In the genomic region with DNA sequence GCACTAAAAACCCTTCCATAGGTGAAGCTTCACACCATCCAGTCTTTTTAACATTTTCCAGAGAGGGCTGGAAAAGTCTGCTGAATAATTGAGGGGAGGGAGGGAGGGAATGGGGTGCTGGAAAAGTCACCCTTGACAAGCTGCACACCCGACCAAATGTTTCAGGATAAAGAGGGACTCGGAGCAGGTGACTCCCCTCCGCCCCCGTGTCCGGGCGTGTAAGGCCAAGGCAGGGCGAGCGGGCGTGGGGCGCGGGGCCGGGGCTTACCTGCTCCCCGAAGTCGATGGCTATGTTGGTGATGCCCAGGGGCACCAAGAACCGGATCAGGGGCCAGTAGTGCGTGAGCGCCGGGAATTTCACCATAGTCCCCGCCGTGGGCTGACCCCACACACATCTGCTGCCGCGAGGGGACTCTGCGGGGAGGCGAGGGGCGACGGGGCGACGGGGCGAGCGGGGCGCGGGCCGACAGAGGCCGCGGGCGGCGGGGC, we compare ENCODE assay signal across 8 cellular contexts. TPM values are rescaled to one million over a fixed set of nuclear protein-coding genes. Genes with fewer than 3 reads are reported as not detected.
DNase-seq lines count a peak whose midpoint lies in the region; ATAC-seq and TF ChIP-seq lines count a peak whose summit lies in the region.

No MANE protein-coding gene starts in this region.

- H3K36me3 ChIP-seq in WERI-Rb-1 (no peaks in the 10 kb centered on the region), colonic mucosa (no peaks in the 10 kb centered on the region)

- H3K4me3 ChIP-seq in WERI-Rb-1 (ENCODE audit: low read depth, low read length) (peak overlapping the region; percentile 92), colonic mucosa (peak overlapping the region; percentile 67)

- peak overlapping the region; percentile 78 to 79 for H3K9ac ChIP-seq in colonic mucosa (ENCODE audit: low read depth in 2 of 2, low read length in 2 of 2)

- H3K4me3 Mint-ChIP-seq in mesothelial cell of epicardium: peak overlapping the region; percentile 77

- TF ChIP-seq CTCF in WERI-Rb-1 (IDR thresholded peaks at IDR 0.05; ENCODE audit: low read depth, low read length): no peak
- TF ChIP-seq CTCF in colonic mucosa (IDR thresholded peaks at IDR 0.05): no peak
- no peak for TF ChIP-seq CTCF in mesothelial cell of epicardium (IDR thresholded peaks at IDR 0.05; ENCODE audit: unreplicated experiment)

- peak overlapping the region; percentile 77 for H3K27ac ChIP-seq in WERI-Rb-1
- peak overlapping the region; percentile 75 for H3K27ac ChIP-seq in colonic mucosa

- ATAC-seq in HG03103 (IDR thresholded peaks at IDR 0.05; ENCODE audit: low read depth, unreplicated experiment): peak; percentile 11

- DNase-seq in SIG-M5 treated with dmso at 0.1 percent for 504 hours (lab: John Stamatoyannopoulos, UW; ENCODE audit: unreplicated experiment) (peak; percentile 44), SIG-M5 (lab: John Stamatoyannopoulos, UW) (no peak), WERI-Rb-1 (peak; percentile 38), colonic mucosa (peak; percentile 54), mesothelial cell of epicardium (ENCODE audit: low spot score in 2 of 2, unreplicated experiment in 2 of 2) (no peak), kidney tubule cell (ENCODE audit: low spot score) (no peak)
- DNase-seq in stimulated activated naive CD4-positive, alpha-beta T cell treated with Interleukin-2 at 50 U/mL for 16 hours (lab: John Stamatoyannopoulos, UW): peak; percentile 28

- H3K36me3 Mint-ChIP-seq in mesothelial cell of epicardium: no peaks in the 10 kb centered on the region

- intact Hi-C loops in colonic mucosa (cut with DNase I): no loop called here

- H3K27ac Mint-ChIP-seq in mesothelial cell of epicardium: peak overlapping the region; percentile 28

- H3K27me3 Mint-ChIP-seq in mesothelial cell of epicardium (ENCODE audit: low read depth): peaks cover 25% of the 10 kb centered on the region

- no peaks in the 10 kb centered on the region for H3K9me3 Mint-ChIP-seq in mesothelial cell of epicardium

- H3K9me3 ChIP-seq in WERI-Rb-1 (ENCODE audit: severe bottlenecking) (no peaks in the 10 kb centered on the region), colonic mucosa (no peaks in the 10 kb centered on the region)

- H3K4me1 Mint-ChIP-seq in mesothelial cell of epicardium: peaks cover 26% of the 10 kb centered on the region

- peaks cover 9% of the 10 kb centered on the region for H3K4me1 ChIP-seq in colonic mucosa

- H3K27me3 ChIP-seq in WERI-Rb-1 (ENCODE audit: insufficient read depth, low read depth, severe bottlenecking) (no peaks in the 10 kb centered on the region), colonic mucosa (no peaks in the 10 kb centered on the region)

RNA-seq across cellular contexts. Expression of a gene that starts 0.5 kb away (rescaled TPM):
- 100 to 1,000 TPM in 1 of 2 donors, 10 to 100 TPM in 1; 81.8 to 103 TPM for total RNA-seq in colonic mucosa
- 39.1 to 39.7 TPM (median 39.4 TPM) in 3 replicates for total RNA-seq in mesothelial cell of epicardium

Comparison
In these comparisons a context has a peak if more than half of its experiments do, and no peak if none do; other contexts are left out.
1. DNase-seq: peak in SIG-M5 treated with dmso at 0.1 percent for 504 hours (single experiment), WERI-Rb-1 (single experiment), colonic mucosa (single experiment) and stimulated activated naive CD4-positive, alpha-beta T cell treated with Interleukin-2 at 50 U/mL for 16 hours (single experiment); none in SIG-M5 (single experiment), mesothelial cell of epicardium (0 of 2) and kidney tubule cell (single experiment).